ENCODE assay signal across 11 cellular contexts in genomic region chr12:120759591-120760348, GRCh38. TPM values are rescaled to one million over a fixed set of nuclear protein-coding genes. Genes with fewer than 3 reads are reported as not detected.
DNase-seq lines count a peak whose midpoint lies in the region; ATAC-seq and TF ChIP-seq lines count a peak whose summit lies in the region.
"Had no signal": no experiment of that assay in that cellular context is flagged by ENCODE, and none has a peak within 500 bp of the region (broad histone marks: within the 10 kb centered on the region; RNA-seq: fewer than 3 reads in every experiment).

No MANE protein-coding gene starts in this region.

- H3K4me3 Mint-ChIP-seq in activated T-cell treated with anti-CD3 and anti-CD28 coated beads, Interleukin-2, amount 50 U/mL, for 72 hours: peak overlapping the region; percentile 6 to 47
- no peak overlapping the region for H3K4me3 Mint-ChIP-seq in activated T-helper 2 cell treated with anti-CD3 and anti-CD28 coated beads, Interferon-gamma antibody, Interleukin-2, Interleukin-4, amounts not matched to agents 10 μg/mL and 5 μg/mL and 100 μg/mL, durations not matched to agents 14 hours and 24 hours and 36 hours (ENCODE audit: low read depth)
- no peak overlapping the region for H3K4me3 Mint-ChIP-seq in progenitor cell of endocrine pancreas (ENCODE audit: low read depth)

- peaks cover 14% of the 10 kb centered on the region for H3K4me1 Mint-ChIP-seq in activated T-cell treated with anti-CD3 and anti-CD28 coated beads, Interleukin-2, amount 50 U/mL, for 72 hours (ENCODE audit: low read depth)
- H3K4me1 Mint-ChIP-seq in activated T-helper 2 cell treated with anti-CD3 and anti-CD28 coated beads, Interferon-gamma antibody, Interleukin-2, Interleukin-4, amounts not matched to agents 10 μg/mL and 5 μg/mL and 100 μg/mL, durations not matched to agents 14 hours and 24 hours and 36 hours (ENCODE audit: low read depth): peaks cover 2% of the 10 kb centered on the region
- peaks cover 9% of the 10 kb centered on the region for H3K4me1 Mint-ChIP-seq in progenitor cell of endocrine pancreas (ENCODE audit: low read depth)

- no peak overlapping the region for H3K9ac ChIP-seq in MM.1S (ENCODE audit: low read length)

- in situ Hi-C loops in brain microvascular endothelial cell (cut with HindIII; ENCODE audit: low pct_ligation_motif_present, low sequenced_read_pairs): no loop called here

- no peaks in the 10 kb centered on the region for H3K9me2 ChIP-seq in MM.1S (replicated peaks; ENCODE audit: insufficient read depth, low read length)

- H3K27me3 ChIP-seq in MM.1S (replicated peaks; ENCODE audit: insufficient read depth, low read length): no peaks in the 10 kb centered on the region
- H3K27me3 ChIP-seq in brain microvascular endothelial cell (replicated peaks): no peaks in the 10 kb centered on the region
- H3K27me3 ChIP-seq: breast epithelium, stomach had no signal

- TF ChIP-seq CTCF in progenitor cell of endocrine pancreas (IDR thresholded peaks at IDR 0.05; ENCODE audit: unreplicated experiment) (no peak), MM.1S (IDR thresholded peaks at IDR 0.05; ENCODE audit: low read length) (no peak), brain microvascular endothelial cell (IDR thresholded peaks at IDR 0.05; ENCODE audit: low read depth, low read length, missing control alignments) (no peak)

- ATAC-seq in activated T-cell treated with anti-CD3 and anti-CD28 coated beads, Interleukin-2, amount 50 U/mL, for 72 hours (replicated peaks in 1 of 2): peak in 1 of 2 donors; percentile 26
- ATAC-seq in GM21367 (IDR thresholded peaks at IDR 0.05; ENCODE audit: unreplicated experiment): no peak

- H3K79me2 ChIP-seq in MM.1S (ENCODE audit: low read length): no peaks in the 10 kb centered on the region

- no peak overlapping the region for H3K27ac Mint-ChIP-seq in activated T-cell treated with anti-CD3 and anti-CD28 coated beads, Interleukin-2, amount 50 U/mL, for 72 hours
- H3K27ac Mint-ChIP-seq in activated T-helper 2 cell treated with anti-CD3 and anti-CD28 coated beads, Interferon-gamma antibody, Interleukin-2, Interleukin-4, amounts not matched to agents 10 μg/mL and 5 μg/mL and 100 μg/mL, durations not matched to agents 14 hours and 24 hours and 36 hours: peak overlapping the region; percentile 55
- peak overlapping the region; percentile 89 for H3K27ac Mint-ChIP-seq in progenitor cell of endocrine pancreas

- H3K27me3 Mint-ChIP-seq in activated T-cell treated with anti-CD3 and anti-CD28 coated beads, Interleukin-2, amount 50 U/mL, for 72 hours (ENCODE audit: low read depth): no peaks in the 10 kb centered on the region
- H3K27me3 Mint-ChIP-seq in activated T-helper 2 cell treated with anti-CD3 and anti-CD28 coated beads, Interferon-gamma antibody, Interleukin-2, Interleukin-4, amounts not matched to agents 10 μg/mL and 5 μg/mL and 100 μg/mL, durations not matched to agents 14 hours and 24 hours and 36 hours (ENCODE audit: low read depth): no peaks in the 10 kb centered on the region
- H3K27me3 Mint-ChIP-seq in progenitor cell of endocrine pancreas: no peaks in the 10 kb centered on the region

- peaks cover 5% of the 10 kb centered on the region in 2 donors for H3K9me3 Mint-ChIP-seq in activated T-cell treated with anti-CD3 and anti-CD28 coated beads, Interleukin-2, amount 50 U/mL, for 72 hours
- H3K9me3 Mint-ChIP-seq in activated T-helper 2 cell treated with anti-CD3 and anti-CD28 coated beads, Interferon-gamma antibody, Interleukin-2, Interleukin-4, amounts not matched to agents 10 μg/mL and 5 μg/mL and 100 μg/mL, durations not matched to agents 14 hours and 24 hours and 36 hours: peaks cover 9% of the 10 kb centered on the region
- H3K9me3 Mint-ChIP-seq in progenitor cell of endocrine pancreas (ENCODE audit: low read depth): peaks cover 5% of the 10 kb centered on the region

- H3K36me3 ChIP-seq in MM.1S (replicated peaks; ENCODE audit: insufficient read depth, low read length) (no peaks in the 10 kb centered on the region), brain microvascular endothelial cell (replicated peaks) (peaks cover 6% of the 10 kb centered on the region)
- H3K36me3 ChIP-seq: breast epithelium had no signal

- H3F3A ChIP-seq in MM.1S (ENCODE audit: insufficient read depth, low read length): no peaks in the 10 kb centered on the region

- no peak overlapping the region for H3K27ac ChIP-seq in MM.1S (ENCODE audit: low read length)
- no peak overlapping the region for H3K27ac ChIP-seq in brain microvascular endothelial cell

- intact Hi-C loops in activated T-helper 2 cell treated with anti-CD3 and anti-CD28 coated beads, Interferon-gamma antibody, Interleukin-2, Interleukin-4, amounts not matched to agents 10 μg/mL and 5 μg/mL and 100 μg/mL, durations not matched to agents 14 hours and 24 hours and 36 hours (cut with micrococcal nuclease): loop anchor here (5.0 kb wide), 1 partner anchor 32 kb away; the partner anchor contains the start of gene ACADS

- H3K4me2 ChIP-seq in MM.1S (ENCODE audit: low read depth, low read length): no peak overlapping the region

- no peaks in the 10 kb centered on the region for H4K20me1 ChIP-seq in MM.1S (ENCODE audit: insufficient read depth, low read length)

- no peaks in the 10 kb centered on the region for H3K9me3 ChIP-seq in MM.1S (replicated peaks; ENCODE audit: insufficient read depth, low read length)
- H3K9me3 ChIP-seq: breast epithelium had no signal

- H2AFZ ChIP-seq in MM.1S (ENCODE audit: low read length): no peak overlapping the region

- H3K4me3 ChIP-seq in MM.1S (ENCODE audit: low read length) (no peak overlapping the region), brain microvascular endothelial cell (ENCODE audit: low read depth, low read length) (no peak overlapping the region)
- H3K4me3 ChIP-seq: breast epithelium, stomach had no signal

- H3K36me3 Mint-ChIP-seq in activated T-cell treated with anti-CD3 and anti-CD28 coated beads, Interleukin-2, amount 50 U/mL, for 72 hours (ENCODE audit: insufficient read depth in 2 of 2): peaks cover 3 to 8% of the 10 kb centered on the region in 2 donors
- peaks cover 29% of the 10 kb centered on the region for H3K36me3 Mint-ChIP-seq in activated T-helper 2 cell treated with anti-CD3 and anti-CD28 coated beads, Interferon-gamma antibody, Interleukin-2, Interleukin-4, amounts not matched to agents 10 μg/mL and 5 μg/mL and 100 μg/mL, durations not matched to agents 14 hours and 24 hours and 36 hours (ENCODE audit: low read depth)
- H3K36me3 Mint-ChIP-seq in progenitor cell of endocrine pancreas (ENCODE audit: insufficient read depth): peaks cover 16% of the 10 kb centered on the region

- no peaks in the 10 kb centered on the region for H3K4me1 ChIP-seq in MM.1S (ENCODE audit: low read length)
- H3K4me1 ChIP-seq: breast epithelium had no signal

- DNase-seq in activated T-cell treated with anti-CD3 and anti-CD28 coated beads, Interleukin-2, amount 50 U/mL, for 72 hours: no peak
- DNase-seq in activated T-cell treated with anti-CD3 and anti-CD28 coated beads, Interleukin-2, amount 50 U/mL, for 48 hours: no peak
- DNase-seq in NCI-H2029 (lab: John Stamatoyannopoulos, UW): peak; percentile 93
- no peak for DNase-seq in activated T-helper 2 cell treated with anti-CD3 and anti-CD28 coated beads, Interferon-gamma antibody, Interleukin-2, Interleukin-4, amounts not matched to agents 10 μg/mL and 5 μg/mL and 100 μg/mL, durations not matched to agents 14 hours and 24 hours and 36 hours (ENCODE audit: low spot score)
- no peak for DNase-seq in progenitor cell of endocrine pancreas (ENCODE audit: low spot score, unreplicated experiment)
- DNase-seq in MM.1S: no peak
- DNase-seq in brain microvascular endothelial cell: no peak
- DNase-seq: NK-92 treated with Interleukin-12 subunit alpha and Interleukin-12 subunit beta, amount 100 ng/mL, for 24 hours; stomach had no signal

RNA-seq across cellular contexts. Expression of gene ACADS, which starts 34.1 kb away (rescaled TPM):
- 10 to 100 TPM; 17.8 to 20.0 TPM for total RNA-seq in activated T-cell treated with anti-CD3 and anti-CD28 coated beads, Interleukin-2, amount 50 U/mL, for 72 hours
- total RNA-seq in activated T-helper 2 cell treated with anti-CD3 and anti-CD28 coated beads, Interferon-gamma antibody, Interleukin-2, Interleukin-4, amounts not matched to agents 10 μg/mL and 5 μg/mL and 100 μg/mL, durations not matched to agents 14 hours and 24 hours and 36 hours: 16.4 and 16.6 TPM in 2 replicates
- 11.7 and 11.8 TPM in 2 replicates for total RNA-seq in progenitor cell of endocrine pancreas

RNA-seq across cellular contexts. Expression of gene UNC119B, which starts 49.5 kb away (rescaled TPM):
- total RNA-seq in activated T-cell treated with anti-CD3 and anti-CD28 coated beads, Interleukin-2, amount 50 U/mL, for 72 hours: 10 to 100 TPM; 31.2 to 40.5 TPM
- total RNA-seq in activated T-helper 2 cell treated with anti-CD3 and anti-CD28 coated beads, Interferon-gamma antibody, Interleukin-2, Interleukin-4, amounts not matched to agents 10 μg/mL and 5 μg/mL and 100 μg/mL, durations not matched to agents 14 hours and 24 hours and 36 hours: 25.1 and 27.0 TPM in 2 replicates
- 62.5 and 66.6 TPM in 2 replicates for total RNA-seq in progenitor cell of endocrine pancreas

Comparison
In these comparisons a context has a peak if more than half of its experiments do, and no peak if none do; other contexts are left out.
1. H3K4me3 Mint-ChIP-seq: peak in activated T-cell treated with anti-CD3 and anti-CD28 coated beads, Interleukin-2, amount 50 U/mL, for 72 hours (2 of 2); none in activated T-helper 2 cell treated with anti-CD3 and anti-CD28 coated beads, Interferon-gamma antibody, Interleukin-2, Interleukin-4, amounts not matched to agents 10 μg/mL and 5 μg/mL and 100 μg/mL, durations not matched to agents 14 hours and 24 hours and 36 hours (single experiment) and progenitor cell of endocrine pancreas (single experiment).